Comparison of ENCODE assay signal across 24 cellular contexts in the genomic region with DNA sequence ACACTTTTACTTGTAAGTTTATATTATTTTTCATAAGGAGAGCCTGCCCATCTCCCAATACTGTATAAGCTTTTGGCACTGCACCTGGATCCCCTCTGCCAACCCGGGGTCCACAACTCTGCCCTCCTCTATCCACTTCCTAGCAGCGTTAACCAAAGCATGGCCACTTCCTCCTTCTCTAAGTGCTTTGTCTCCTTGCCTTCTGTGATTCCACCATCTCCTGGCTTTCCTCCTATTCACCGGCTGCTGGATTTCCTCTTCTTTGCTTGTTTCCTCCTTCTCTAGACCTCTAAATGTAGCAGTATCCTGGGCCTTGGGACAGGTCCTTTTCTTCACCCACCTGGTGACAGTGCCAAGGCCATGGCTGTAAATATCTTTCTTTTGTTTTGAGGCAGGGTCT. TPM values are rescaled to one million over a fixed set of nuclear protein-coding genes. Genes with fewer than 3 reads are reported as not detected.
"Had no signal": no experiment of that assay in that cellular context is flagged by ENCODE, and none has a peak within 500 bp of the region (broad histone marks: within the 10 kb centered on the region; RNA-seq: fewer than 3 reads in every experiment).

No MANE protein-coding gene starts in this region.

- H3K9me3 Mint-ChIP-seq: stimulated activated effector memory CD8-positive, alpha-beta T cell treated with anti-CD3 and anti-CD28 coated beads, Interleukin-12 subunit alpha, Interleukin-12 subunit beta, amount 100 ng/mL, for 72 hours had no signal

- DNase-seq: effector memory CD4-positive, alpha-beta T cell; esophagus squamous epithelium; foreskin fibroblast; glutamatergic neuron; islet precursor cell; mammary epithelial cell; naive thymus-derived CD4-positive, alpha-beta T cell; nephron progenitor cell; psoas muscle; retina; right lobe of liver; stimulated activated CD4-positive, alpha-beta T cell treated with anti-CD3 and anti-CD28 coated beads, Interleukin-4, amount 100 ng/mL, for 1 hour; stimulated activated CD8-positive, alpha-beta memory T cell treated with anti-CD3 and anti-CD28 coated beads, Interleukin-4, amount 100 ng/mL, for 48 hours; stimulated activated naive CD8-positive, alpha-beta T cell treated with anti-CD3 and anti-CD28 coated beads, Interleukin-15, Interleukin-2, amounts not matched to agents 100 U/mL and 50 U/mL, for 24 hours; thyroid gland had no signal

- H3K27ac Mint-ChIP-seq: naive thymus-derived CD4-positive, alpha-beta T cell; nephron progenitor cell; stimulated activated effector memory CD8-positive, alpha-beta T cell treated with anti-CD3 and anti-CD28 coated beads, Interleukin-12 subunit alpha, Interleukin-12 subunit beta, amount 100 ng/mL, for 72 hours; type B pancreatic cell had no signal

- H3K36me3 Mint-ChIP-seq: naive thymus-derived CD4-positive, alpha-beta T cell; stimulated activated effector memory CD8-positive, alpha-beta T cell treated with anti-CD3 and anti-CD28 coated beads, Interleukin-12 subunit alpha, Interleukin-12 subunit beta, amount 100 ng/mL, for 72 hours; type B pancreatic cell had no signal

- H3K4me3 Mint-ChIP-seq: naive thymus-derived CD4-positive, alpha-beta T cell; nephron progenitor cell; stimulated activated effector memory CD8-positive, alpha-beta T cell treated with anti-CD3 and anti-CD28 coated beads, Interleukin-12 subunit alpha, Interleukin-12 subunit beta, amount 100 ng/mL, for 72 hours; type B pancreatic cell had no signal

- ATAC-seq: gastroesophageal sphincter; left lobe of liver; naive thymus-derived CD4-positive, alpha-beta T cell; psoas muscle; right lobe of liver; stimulated activated effector memory CD8-positive, alpha-beta T cell treated with anti-CD3 and anti-CD28 coated beads, Interleukin-12 subunit alpha, Interleukin-12 subunit beta, amount 100 ng/mL, for 72 hours; stimulated activated naive CD8-positive, alpha-beta T cell treated with anti-CD3 and anti-CD28 coated beads, Interleukin-15, Interleukin-2, amounts not matched to agents 100 U/mL and 50 U/mL, for 24 hours had no signal

RNA-seq across cellular contexts. Expression of a gene that starts 20.0 kb away (rescaled TPM):
- total RNA-seq: mammary epithelial cell; mononuclear cell; naive thymus-derived CD4-positive, alpha-beta T cell; right lobe of liver had no signal

RNA-seq across cellular contexts. Expression of a gene that starts 48.1 kb away (rescaled TPM):
- total RNA-seq: esophagus squamous epithelium; gastroesophageal sphincter; left lobe of liver; lower leg skin; mammary epithelial cell; mesenteric fat pad; naive thymus-derived CD4-positive, alpha-beta T cell; omental fat pad; psoas muscle; suprapubic skin; thyroid gland had no signal
